In genomic region chrX:16484338-16484737, GRCh38 we compare ENCODE assay signal across 9 cellular contexts.
A peak's percentile ranks its signal among the peaks of the same experiment; 100 is the strongest.
DNase-seq lines count a peak whose midpoint lies in the region; ATAC-seq and TF ChIP-seq lines count a peak whose summit lies in the region.
"Had no signal": no experiment of that assay in that cellular context is flagged by ENCODE, and none has a peak within 500 bp of the region (broad histone marks: within the 10 kb centered on the region; RNA-seq: fewer than 3 reads in every experiment).

No MANE protein-coding gene starts in this region.

- no peak for TF ChIP-seq CTCF in GM12865 (IDR thresholded peaks at IDR 0.05; ENCODE audit: insufficient read depth, low read depth, low read length, missing control alignments)
- TF ChIP-seq CTCF in RWPE1 (conservative IDR thresholded peaks at IDR 0.05; ENCODE audit: low read depth), result no peak
- no peak for TF ChIP-seq CTCF in cardiac fibroblast (IDR thresholded peaks at IDR 0.05; ENCODE audit: low read depth, low read length)
- no peak for TF ChIP-seq CTCF in nephron progenitor cell (IDR thresholded peaks at IDR 0.05)
- no peak for TF ChIP-seq CTCF in stomach (IDR thresholded peaks at IDR 0.05)

- peaks cover 3% of the 10 kb centered on the region for H3K36me3 Mint-ChIP-seq in nephron progenitor cell (ENCODE audit: low read depth)
- H3K36me3 Mint-ChIP-seq: brain had no signal

- TF ChIP-seq POLR2A in GM18505 (IDR thresholded peaks at IDR 0.05; ENCODE audit: borderline replicate concordance, extremely low read depth, insufficient read depth, insufficient read length), result no peak
- TF ChIP-seq POLR2A in stomach (IDR thresholded peaks at IDR 0.05), result no peak

- no peaks in the 10 kb centered on the region for H3K4me1 Mint-ChIP-seq in nephron progenitor cell

- H3K27ac ChIP-seq in RWPE1, result no peak overlapping the region
- H3K27ac ChIP-seq in stomach, result no peak overlapping the region

- CTCF ChIA-PET in RWPE1 (lab: Yijun Ruan, JAX), result no interaction called here

- no peak overlapping the region for H3K27ac Mint-ChIP-seq in nephron progenitor cell

- intact Hi-C loops in sciatic nerve (cut with DNase I) (no loop called here), stomach (cut with DNase I; ENCODE audit: low total_unique reads) (no loop called here)

- H3K27me3 Mint-ChIP-seq in nephron progenitor cell (ENCODE audit: low read depth, poor library complexity), result peaks cover 4% of the 10 kb centered on the region
- H3K27me3 Mint-ChIP-seq: brain had no signal

- H3K36me3 ChIP-seq in stomach, result no peaks in the 10 kb centered on the region

- no peaks in the 10 kb centered on the region for H3K9me3 ChIP-seq in stomach

- DNase-seq in GM12865 (ENCODE audit: low read depth) (peak; percentile 4), RWPE1 (ENCODE audit: low spot score) (peak; percentile 67), cardiac fibroblast (ENCODE audit: low read depth in 2 of 2) (peak; percentile 69 to 95), sciatic nerve (ENCODE audit: low spot score) (no peak), nephron progenitor cell (no peak), stomach (no peak), SHP77 treated with DMSO at 0.1 percent for 48 hours (lab: John Stamatoyannopoulos, UW) (no peak)

- H3K27me3 ChIP-seq in stomach, result no peaks in the 10 kb centered on the region

- POLR2A ChIA-PET in RWPE1 (lab: Yijun Ruan, JAX; ENCODE audit: low non-redundant PET), result no interaction called here

- no peaks in the 10 kb centered on the region for H3K9me3 Mint-ChIP-seq in nephron progenitor cell

- TF ChIP-seq EP300 in stomach (IDR thresholded peaks at IDR 0.05), result no peak

- no peak overlapping the region for H3K4me3 ChIP-seq in GM12865 (ENCODE audit: low read depth, low read length)
- no peak overlapping the region for H3K4me3 ChIP-seq in cardiac fibroblast (replicated peaks in 1 of 2; ENCODE audit: low read depth in 2 of 2, low read length in 2 of 2)
- H3K4me3 ChIP-seq in stomach, result no peak overlapping the region

- ATAC-seq in sciatic nerve, result peak; percentile 50
- ATAC-seq in GM18505 (IDR thresholded peaks at IDR 0.05; ENCODE audit: unreplicated experiment), result no peak

- no peaks in the 10 kb centered on the region for H3K4me1 ChIP-seq in stomach

- no peak overlapping the region for H3K4me3 Mint-ChIP-seq in nephron progenitor cell
- H3K4me3 Mint-ChIP-seq: brain had no signal

Comparison
In these comparisons a context has a peak if more than half of its experiments do, and no peak if none do; other contexts are left out.
1. DNase-seq: peak in GM12865 (single experiment), RWPE1 (single experiment) and cardiac fibroblast (2 of 2); none in sciatic nerve (single experiment), nephron progenitor cell (single experiment), stomach (single experiment) and SHP77 treated with DMSO at 0.1 percent for 48 hours (single experiment).